Comparison of ENCODE assay signal across 12 cellular contexts in genomic region chr19:44591340-44591993, GRCh38. TPM values are rescaled to one million over a fixed set of nuclear protein-coding genes. Genes with fewer than 3 reads are reported as not detected.
DNase-seq lines count a peak whose midpoint lies in the region; ATAC-seq and TF ChIP-seq lines count a peak whose summit lies in the region.
"Not testable (repeated sequence)": the region's sequence is repeated elsewhere in the genome, so short reads cannot be mapped to it uniquely, and the experiment has no call there.
"Had no signal": no experiment of that assay in that cellular context is flagged by ENCODE, and none has a peak within 500 bp of the region (broad histone marks: within the 10 kb centered on the region; RNA-seq: fewer than 3 reads in every experiment).

No MANE protein-coding gene starts in this region.

- H4K8ac ChIP-seq in mesendoderm (ENCODE audit: low read depth, low read length) = not testable (repeated sequence)

- H3K27me3 ChIP-seq in AG04450 (ENCODE audit: control insufficient read depth, insufficient read depth, low read length); HCT116 (ENCODE audit: insufficient read depth, low read length); heart right ventricle; mesendoderm (ENCODE audit: insufficient read depth, low read length, poor library complexity): not testable (repeated sequence)

- not testable (repeated sequence) for H3K36me3 ChIP-seq in HCT116 (ENCODE audit: control insufficient read depth in 1 of 2, insufficient read depth in 2 of 2, low read length in 2 of 2); heart right ventricle; mesendoderm (ENCODE audit: control insufficient read depth, insufficient read depth, low read length)

- TF ChIP-seq CTCF in AG04450 (IDR thresholded peaks at IDR 0.05; ENCODE audit: low read depth, low read length); HCT116 (IDR thresholded peaks at IDR 0.05 in 2 of 3, conservative IDR thresholded peaks at IDR 0.05 in 1 of 3; ENCODE audit: borderline replicate concordance in 1 of 3, insufficient read depth in 1 of 3, low read depth in 2 of 3, low read length in 2 of 3); heart right ventricle (IDR thresholded peaks at IDR 0.05); type B pancreatic cell (conservative IDR thresholded peaks at IDR 0.05): not testable (repeated sequence)

- not testable (repeated sequence) for H3K36me3 Mint-ChIP-seq in dendritic cell treated with granulocyte-macrophage colony-stimulating factor and Interleukin-4, amounts not matched to agents 40 ng/mL and 50 ng/mL, for 4 days (ENCODE audit: low read depth); type B pancreatic cell

- not testable (repeated sequence) for H4K20me1 ChIP-seq in HCT116 (ENCODE audit: insufficient read depth)

- not testable (repeated sequence) for H2BK5ac ChIP-seq in mesendoderm (ENCODE audit: low read length)

- not testable (repeated sequence) for H3K9ac ChIP-seq in HCT116 (ENCODE audit: low read length); mesendoderm (ENCODE audit: low read length)

- H3K4me3 Mint-ChIP-seq in dendritic cell treated with granulocyte-macrophage colony-stimulating factor and Interleukin-4, amounts not matched to agents 40 ng/mL and 50 ng/mL, for 4 days; type B pancreatic cell: not testable (repeated sequence)

- RAD21 ChIA-PET in HCT116 (lab: Charles Lee; ENCODE audit: low non-redundant PET in 1 of 2, low total read pairs in 2 of 2, uncharacterized antibody in 2 of 2, unreplicated experiment in 2 of 2) = not testable (repeated sequence)

- intact Hi-C loops in HCT116 (cut with micrococcal nuclease); dendritic cell treated with granulocyte-macrophage colony-stimulating factor and Interleukin-4, amounts not matched to agents 40 ng/mL and 50 ng/mL, for 4 days (cut with micrococcal nuclease): not testable (repeated sequence)
- intact Hi-C loops in heart right ventricle (cut with DNase I) = loop anchor here in 3 of 10 donors (5.0 kb wide), 2 partner anchors 51 to 56 kb away; partner anchors contain the start of gene PVR (in 2 of the 3)

- not testable (repeated sequence) for H3K9me3 ChIP-seq in AG04450 (ENCODE audit: control insufficient read depth, insufficient read depth, low read length); HCT116 (ENCODE audit: control insufficient read depth in 1 of 2, insufficient read depth in 1 of 2, low read depth in 1 of 2, low read length in 2 of 2); heart right ventricle

- peak overlapping the region; percentile 81 for H3K27ac Mint-ChIP-seq in dendritic cell treated with granulocyte-macrophage colony-stimulating factor and Interleukin-4, amounts not matched to agents 40 ng/mL and 50 ng/mL, for 4 days
- peak overlapping the region; percentile 58 for H3K27ac Mint-ChIP-seq in type B pancreatic cell

- not testable (repeated sequence) for BruUV-seq in HCT116 (replicated peaks; lab: Mats Ljungman, UMichigan)

- H3K4ac ChIP-seq in mesendoderm (ENCODE audit: low read depth, low read length) = not testable (repeated sequence)

- peak overlapping the region; percentile 3 for H3K56ac ChIP-seq in mesendoderm (ENCODE audit: low read length)

- H3K4me2 ChIP-seq in HCT116 (ENCODE audit: low read length); mesendoderm (ENCODE audit: low read length): not testable (repeated sequence)

- not testable (repeated sequence) for H3K4me3 ChIP-seq in AG04450 (ENCODE audit: low read depth, low read length); HCT116 (replicated peaks in 1 of 2; ENCODE audit: low read depth in 1 of 2, low read length in 2 of 2); heart right ventricle; mesendoderm (ENCODE audit: low read length)

- H2BK15ac ChIP-seq in mesendoderm (replicated peaks; ENCODE audit: low read depth) = not testable (repeated sequence)

- H3K23ac ChIP-seq in mesendoderm (ENCODE audit: low read length) = not testable (repeated sequence)

- not testable (repeated sequence) for TF ChIP-seq POLR2A in HCT116 (IDR thresholded peaks at IDR 0.05; ENCODE audit: borderline replicate concordance, extremely low read depth, insufficient read depth, insufficient read length)

- H2BK120ac ChIP-seq in mesendoderm (ENCODE audit: low read depth, low read length) = not testable (repeated sequence)

- peaks cover 13% of the 10 kb centered on the region for H3K27me3 Mint-ChIP-seq in dendritic cell treated with granulocyte-macrophage colony-stimulating factor and Interleukin-4, amounts not matched to agents 40 ng/mL and 50 ng/mL, for 4 days
- peaks cover 14% of the 10 kb centered on the region for H3K27me3 Mint-ChIP-seq in type B pancreatic cell

- TF ChIP-seq RAD21 in HCT116 (IDR thresholded peaks at IDR 0.05; ENCODE audit: low read depth) = not testable (repeated sequence)

- H4K5ac ChIP-seq in mesendoderm (ENCODE audit: low read length) = not testable (repeated sequence)

- peak overlapping the region; percentile 47 for H3K27ac ChIP-seq in AG04450 (ENCODE audit: low read depth, low read length)
- H3K27ac ChIP-seq in HCT116 (ENCODE audit: low read depth, low read length); mesendoderm (ENCODE audit: low read depth, low read length): not testable (repeated sequence)
- H3K27ac ChIP-seq in heart right ventricle = peak overlapping the region in 7 of 10 donors; percentile 8 to 79 (median 68)

- POLR2A ChIA-PET in AG04450 (lab: Yijun Ruan, JAX) = not testable (repeated sequence)
- POLR2A ChIA-PET in HCT116 (lab: Charles Lee) = interaction anchor here (1.1 kb wide), 1 partner anchor 52 kb away, joined by 3 read pairs; the partner anchor contains the start of gene PVR

- H3K79me1 ChIP-seq in mesendoderm (ENCODE audit: low read length) = not testable (repeated sequence)

- not testable (repeated sequence) for H3K9me2 ChIP-seq in HCT116 (ENCODE audit: insufficient read depth)

- H2AK5ac ChIP-seq in mesendoderm (ENCODE audit: low read length) = not testable (repeated sequence)

- not testable (repeated sequence) for H3K79me2 ChIP-seq in HCT116 (ENCODE audit: insufficient read depth, low read length); mesendoderm (ENCODE audit: control insufficient read depth, insufficient read depth, low read length)

- CTCF ChIA-PET in AG04450 (lab: Charles Lee) (interaction anchor here (0.9 to 1.2 kb wide), 2 partner anchors 14 to 180 kb away, joined by 3 read pairs; no protein-coding TSS in a partner anchor), HCT116 (lab: Charles Lee) (interaction anchor here (0.9 to 1.7 kb wide), 2 partner anchors 8 to 21 kb away, joined by 3 to 5 read pairs; no protein-coding TSS in a partner anchor)

- peaks cover 10% of the 10 kb centered on the region for H3K9me3 Mint-ChIP-seq in dendritic cell treated with granulocyte-macrophage colony-stimulating factor and Interleukin-4, amounts not matched to agents 40 ng/mL and 50 ng/mL, for 4 days
- not testable (repeated sequence) for H3K9me3 Mint-ChIP-seq in type B pancreatic cell

- H2AFZ ChIP-seq in HCT116 (ENCODE audit: low read depth, low read length, poor library complexity, severe bottlenecking) = not testable (repeated sequence)

- ATAC-seq in HCT116, heart right ventricle: not testable (repeated sequence)

- not testable (repeated sequence) for DNase-seq in AG04450 (ENCODE audit: low read depth, low spot score); HCT116 (ENCODE audit: low read depth, low spot score); heart right ventricle; mesendoderm; type B pancreatic cell (ENCODE audit: extremely low spot score, unreplicated experiment)
- DNase-seq in OCI-M1 (lab: John Stamatoyannopoulos, UW) = peak; percentile 78

- H3K4me1 ChIP-seq in HCT116 (ENCODE audit: control insufficient read depth in 1 of 2, insufficient read depth in 2 of 2, low read length in 2 of 2) (peaks cover 18 to 48% of the 10 kb centered on the region in 2 experiments), heart right ventricle (peaks cover 0 to 30% (median 4%) of the 10 kb centered on the region in 9 donors)
- H3K4me1 ChIP-seq in mesendoderm (ENCODE audit: control insufficient read depth, low read depth, low read length) = not testable (repeated sequence)

- 91% methylated on average over 9 of the region's 9 CpGs for WGBS in heart right ventricle, 2 donors
- no CpG with 5 or more reads among the region's 9 CpGs for WGBS in mesendoderm (ENCODE audit: extremely low coverage, insufficient coverage, low lambda C conversion rate)

- H3K4me1 Mint-ChIP-seq in dendritic cell treated with granulocyte-macrophage colony-stimulating factor and Interleukin-4, amounts not matched to agents 40 ng/mL and 50 ng/mL, for 4 days (ENCODE audit: low read depth) = peaks cover 64% of the 10 kb centered on the region
- not testable (repeated sequence) for H3K4me1 Mint-ChIP-seq in type B pancreatic cell (ENCODE audit: unreplicated experiment)

- H3K18ac ChIP-seq in mesendoderm (ENCODE audit: low read length) = not testable (repeated sequence)

TF ChIP-seq in HCT116, 20 proteins besides CTCF, POLR2A, EP300 and RAD21:
- TF ChIP-seq CBX3 (IDR thresholded peaks at IDR 0.05; ENCODE audit: low read depth) = 0 out of 2 replicates have a peak, but pooled peaks have one; percentile 64

RNA-seq across cellular contexts. Expression of gene IGSF23, which starts 21.9 kb away (rescaled TPM):
- polyA plus RNA-seq in AG04450 (2011; rRNA removed) (0.27 and 0.37 TPM in 2 replicates), heart right ventricle (under 1 TPM in 1 of 2 donors, not detected in 1; 0.86 TPM)
- not detected in 2 replicates for polyA minus RNA-seq in AG04450 (2011; rRNA and poly(A)+ RNA removed)
- total RNA-seq in HCT116 (2021; ENCODE audit: unreplicated experiment) (not detected), heart right ventricle (not detected), type B pancreatic cell (ENCODE audit: low replicate concordance) (0.93 TPM in 1 of 2 replicates, not detected in the other)
- not detected in 2 replicates for polyA plus RNA-seq in HCT116 (2012)
- not detected for polyA plus RNA-seq in mesendoderm (2013, experiment 1 of 2)
- not detected for polyA plus RNA-seq in mesendoderm (2013, experiment 2 of 2)
- total RNA-seq: CD4-positive, CD25-positive, alpha-beta regulatory T cell; GM23338; HFFc6; HT1080 had no signal
- polyA plus RNA-seq: CD4-positive, CD25-positive, alpha-beta regulatory T cell; GM23338; IgD-negative memory B cell had no signal

RNA-seq across cellular contexts. Expression of gene PVR, which starts 52.2 kb away (rescaled TPM):
- polyA plus RNA-seq in AG04450 (2011; rRNA removed) (125 and 151 TPM in 2 replicates), heart right ventricle (10 to 100 TPM; 47.3 to 74.8 TPM)
- polyA minus RNA-seq in AG04450 (2011; rRNA and poly(A)+ RNA removed) = 148 and 175 TPM in 2 replicates
- total RNA-seq in HCT116 (2021; ENCODE audit: unreplicated experiment) (62.0 TPM), heart right ventricle (100 to 1,000 TPM in 1 of 10 donors, 10 to 100 TPM in 9; 38.3 to 108 (median 41.8) TPM), type B pancreatic cell (ENCODE audit: low replicate concordance) (29.7 and 38.6 TPM in 2 replicates)
- 73.6 and 73.8 TPM in 2 replicates for polyA plus RNA-seq in HCT116 (2012)
- 14.9 TPM for polyA plus RNA-seq in mesendoderm (2013, experiment 1 of 2)
- polyA plus RNA-seq in mesendoderm (2013, experiment 2 of 2) = 14.7 TPM
- polyA plus RNA-seq: IgD-negative memory B cell had no signal
